Comparison of ENCODE assay signal across 24 cellular contexts in genomic region chr18:25604909-25605247, GRCh38.
"Had no signal": no experiment of that assay in that cellular context is flagged by ENCODE, and none has a peak within 500 bp of the region (broad histone marks: within the 10 kb centered on the region; RNA-seq: fewer than 3 reads in every experiment).

No MANE protein-coding gene starts in this region.

- H3K9me3 Mint-ChIP-seq: immature natural killer cell; natural killer cell treated with Interleukin-12 subunit alpha and Interleukin-12 subunit beta and Interleukin-15 and Interleukin-18, amount 100 ng/mL, for 72 hours; stimulated activated naive B cell treated with anti-CD40 and anti-IgM and Interleukin-4, amounts not matched to agents 10 μg/mL and 1 μg/mL and 100 μg/mL, for 72 hours had no signal

- H3K27me3 ChIP-seq: heart right ventricle, pancreas, right lobe of liver, spleen, suprapubic skin, thyroid gland had no signal

- H3K4me3 Mint-ChIP-seq: immature natural killer cell; memory B cell; mesothelial cell of epicardium; natural killer cell treated with Interleukin-12 subunit alpha and Interleukin-12 subunit beta and Interleukin-15 and Interleukin-18, amount 100 ng/mL, for 72 hours; stimulated activated naive B cell treated with anti-CD40 and anti-IgM and Interleukin-4, amounts not matched to agents 10 μg/mL and 1 μg/mL and 100 μg/mL, for 72 hours had no signal

- H3K36me3 Mint-ChIP-seq: immature natural killer cell; memory B cell; mesothelial cell of epicardium; stimulated activated naive B cell treated with anti-CD40 and anti-IgM and Interleukin-4, amounts not matched to agents 10 μg/mL and 1 μg/mL and 100 μg/mL, for 72 hours had no signal

- H3K36me3 ChIP-seq: gastrocnemius medialis, heart right ventricle, left ventricle myocardium inferior, lower lobe of right lung, pancreas, prostate gland, right lobe of liver, spleen, suprapubic skin, thyroid gland had no signal

- H3K27ac Mint-ChIP-seq: immature natural killer cell; memory B cell; mesothelial cell of epicardium; natural killer cell treated with Interleukin-12 subunit alpha and Interleukin-12 subunit beta and Interleukin-15 and Interleukin-18, amount 100 ng/mL, for 72 hours; stimulated activated naive B cell treated with anti-CD40 and anti-IgM and Interleukin-4, amounts not matched to agents 10 μg/mL and 1 μg/mL and 100 μg/mL, for 72 hours had no signal

- H3K4me1 Mint-ChIP-seq: memory B cell; stimulated activated naive B cell treated with anti-CD40 and anti-IgM and Interleukin-4, amounts not matched to agents 10 μg/mL and 1 μg/mL and 100 μg/mL, for 72 hours had no signal

- H3K27ac ChIP-seq: coronary artery, gastrocnemius medialis, heart right ventricle, left ventricle myocardium inferior, lower lobe of right lung, pancreas, prostate gland, right lobe of liver, spleen, suprapubic skin, thyroid gland had no signal

- ATAC-seq: esophagus mucosa; gastrocnemius medialis; heart right ventricle; left cardiac atrium; lower lobe of right lung; pancreas; stimulated activated naive B cell treated with anti-CD40 and anti-IgM and Interleukin-4, amounts not matched to agents 10 μg/mL and 1 μg/mL and 100 μg/mL, for 72 hours had no signal

- H3K4me3 ChIP-seq: coronary artery, gastrocnemius medialis, heart right ventricle, left ventricle myocardium inferior, lower lobe of right lung, pancreas, prostate gland, right lobe of liver, spleen, suprapubic skin, thyroid gland had no signal

- H3K9me3 ChIP-seq: gastrocnemius medialis, lower lobe of right lung, pancreas, prostate gland, right lobe of liver, suprapubic skin, thyroid gland had no signal

- DNase-seq: central memory CD4-positive, alpha-beta T cell; effector CD4-positive, alpha-beta T cell; gastrocnemius medialis; heart right ventricle; immature natural killer cell; left cardiac atrium; left ventricle myocardium inferior; lower lobe of right lung; occipital lobe; right lobe of liver; spleen; stimulated activated CD4-positive, alpha-beta T cell treated with anti-CD3 and anti-CD28 coated beads, Interleukin-15, amount 100 ng/mL, for 24 hours; stimulated activated CD4-positive, alpha-beta T cell treated with anti-CD3 and anti-CD28 coated beads, Interleukin-1b, Interleukin-23, amount 100 ng/mL, for 48 hours; stimulated activated CD4-positive, alpha-beta T cell treated with anti-CD3 and anti-CD28 coated beads, Interleukin-4, amount 100 ng/mL, for 24 hours; stimulated activated naive B cell treated with anti-CD40 and anti-IgM and Interleukin-4, amounts not matched to agents 10 μg/mL and 1 μg/mL and 100 μg/mL, for 72 hours; thyroid gland had no signal

- H3K4me1 ChIP-seq: gastrocnemius medialis, heart right ventricle, left ventricle myocardium inferior, lower lobe of right lung, pancreas, prostate gland, right lobe of liver, spleen, suprapubic skin, thyroid gland had no signal
